12 cellular contexts compared by ENCODE assay signal in genomic region chrX:107730991-107731766, GRCh38. TPM values are rescaled to one million over a fixed set of nuclear protein-coding genes. Genes with fewer than 3 reads are reported as not detected.
A peak's percentile ranks its signal among the peaks of the same experiment; 100 is the strongest.
DNase-seq lines count a peak whose midpoint lies in the region; ATAC-seq, FAIRE-seq and TF ChIP-seq lines count a peak whose summit lies in the region.
"Had no signal": no experiment of that assay in that cellular context is flagged by ENCODE, and none has a peak within 500 bp of the region (broad histone marks: within the 10 kb centered on the region; RNA-seq: fewer than 3 reads in every experiment).

No MANE protein-coding gene starts in this region.

- H3K27ac ChIP-seq in liver (ENCODE audit: low read depth in 1 of 2, low read length in 2 of 2) (peak overlapping the region; percentile 3 to 42), HepG2 (ENCODE audit: extremely low read length, insufficient read depth, low read length) (no peak overlapping the region), esophagus (ENCODE audit: low read depth in 2 of 2, low read length in 1 of 2) (peak overlapping the region; percentile 67 to 69), vagina (peak overlapping the region; percentile 65)

- H4K20me1 ChIP-seq in HepG2 (ENCODE audit: insufficient read depth, low read length) = no peaks in the 10 kb centered on the region

- TF ChIP-seq EP300 in HepG2 (IDR thresholded peaks at IDR 0.05; ENCODE audit: low read depth in 2 of 2, low read length in 2 of 2) (no peak), HepG2 (CRISPR knock-in tag; IDR thresholded peaks at IDR 0.05; ENCODE audit: borderline replicate concordance) (no peak)

- peak overlapping the region; percentile 34 for H3K27ac Mint-ChIP-seq in osteocyte (ENCODE audit: unreplicated experiment)
- H3K27ac Mint-ChIP-seq: activated T-cell treated with anti-CD3 and anti-CD28 coated beads, Interleukin-2, amount 50 U/mL, for 24 hours; memory B cell had no signal

- no peaks in the 10 kb centered on the region for H3K36me3 Mint-ChIP-seq in osteocyte (ENCODE audit: unreplicated experiment)

- no peak overlapping the region for H3K9ac ChIP-seq in liver (ENCODE audit: low read depth in 1 of 2, low read length in 2 of 2)
- H3K9ac ChIP-seq in HepG2 (ENCODE audit: insufficient read depth, low read depth, low read length) = no peak overlapping the region

- BruUV-seq in HepG2 (replicated peaks; lab: Mats Ljungman, UMichigan) = no TSS peak

- H3K9me3 ChIP-seq in liver (ENCODE audit: control insufficient read depth in 4 of 4, low read length in 3 of 4) (no peaks in the 10 kb centered on the region), HepG2 (ENCODE audit: low read length) (no peaks in the 10 kb centered on the region), esophagus (ENCODE audit: control insufficient read depth in 2 of 2, insufficient read depth in 1 of 2, low read depth in 1 of 2, low read length in 1 of 2) (no peaks in the 10 kb centered on the region), vagina (no peaks in the 10 kb centered on the region)

- TF ChIP-seq CTCF in liver (IDR thresholded peaks at IDR 0.05; ENCODE audit: low read depth, low read length, missing input control) (no peak), HepG2 (CRISPR knock-in tag; IDR thresholded peaks at IDR 0.05) (no peak), osteocyte (IDR thresholded peaks at IDR 0.05) (no peak), vagina (IDR thresholded peaks at IDR 0.05) (no peak)

- H3K4me3 ChIP-seq in liver (ENCODE audit: low read depth in 1 of 3, low read length in 3 of 3) (no peak overlapping the region), HepG2 (replicated peaks in 1 of 3; ENCODE audit: insufficient read depth in 1 of 3, low read depth in 2 of 3, low read length in 3 of 3) (no peak overlapping the region), esophagus (ENCODE audit: low read depth in 1 of 2, low read length in 2 of 2) (no peak overlapping the region), vagina (no peak overlapping the region)

- no peaks in the 10 kb centered on the region for H3K27me3 Mint-ChIP-seq in osteocyte (ENCODE audit: unreplicated experiment)
- H3K27me3 Mint-ChIP-seq: central memory CD8-positive, alpha-beta T cell; memory B cell had no signal

- FAIRE-seq in HepG2 (lab: Jason Lieb, UNC) = no peak
- FAIRE-seq: GM18507 had no signal

- TF ChIP-seq RAD21 in liver (IDR thresholded peaks at IDR 0.05) (peak in 1 of 2 donors; percentile 11), HepG2 (CRISPR knock-in tag; IDR thresholded peaks at IDR 0.05) (no peak)

- peaks cover 65% of the 10 kb centered on the region for H3K4me1 Mint-ChIP-seq in osteocyte (ENCODE audit: unreplicated experiment)
- H3K4me1 Mint-ChIP-seq: memory B cell had no signal

- ATAC-seq in HepG2 = no peak
- ATAC-seq in GM21576 (IDR thresholded peaks at IDR 0.05; ENCODE audit: unreplicated experiment) = no peak
- no peak for ATAC-seq in GM18867 (IDR thresholded peaks at IDR 0.05; ENCODE audit: unreplicated experiment)

- POLR2A ChIA-PET in HepG2 (lab: Yijun Ruan, JAX) = no interaction called here

- in situ Hi-C loops in HepG2 (cut with HindIII; ENCODE audit: extremely low pct_ligation_motif_present, low pct_unique_long_range_greater_than_20kb) = no loop called here

- no peak overlapping the region for H3K4me3 Mint-ChIP-seq in osteocyte (ENCODE audit: unreplicated experiment)
- H3K4me3 Mint-ChIP-seq: activated T-cell treated with anti-CD3 and anti-CD28 coated beads, Interleukin-2, amount 50 U/mL, for 24 hours; central memory CD8-positive, alpha-beta T cell; memory B cell had no signal

- TF ChIP-seq POLR2A in HepG2 (IDR thresholded peaks at IDR 0.05; ENCODE audit: insufficient read depth in 1 of 2, low read depth in 2 of 2, low read length in 2 of 2) = no peak
- TF ChIP-seq POLR2A in vagina (IDR thresholded peaks at IDR 0.05) = no peak

- no peak overlapping the region for H3K4me2 ChIP-seq in HepG2 (ENCODE audit: low read depth, low read length)

- no peak overlapping the region for H2AFZ ChIP-seq in HepG2 (ENCODE audit: low read length)

- CTCF ChIA-PET in HepG2 (lab: Yijun Ruan, JAX; ENCODE audit: low intra/inter-chr PET ratio, low total read pairs) = no interaction called here

- no peaks in the 10 kb centered on the region for H3K36me3 ChIP-seq in liver (ENCODE audit: control insufficient read depth in 4 of 4, insufficient read depth in 3 of 4, low read depth in 1 of 4, low read length in 3 of 4)
- H3K36me3 ChIP-seq in HepG2 (replicated peaks in 1 of 2; ENCODE audit: control insufficient read depth in 1 of 2, insufficient read depth in 2 of 2, low read length in 2 of 2) = no peaks in the 10 kb centered on the region
- no peaks in the 10 kb centered on the region for H3K36me3 ChIP-seq in esophagus (ENCODE audit: control insufficient read depth in 2 of 2, insufficient read depth in 2 of 2, low read length in 1 of 2)
- no peaks in the 10 kb centered on the region for H3K36me3 ChIP-seq in vagina

- no peaks in the 10 kb centered on the region for H3K27me3 ChIP-seq in liver (ENCODE audit: control insufficient read depth in 4 of 4, insufficient read depth in 4 of 4, low read length in 3 of 4)
- H3K27me3 ChIP-seq in HepG2 (ENCODE audit: control insufficient read depth in 1 of 2, insufficient read depth in 2 of 2, low read length in 2 of 2) = no peaks in the 10 kb centered on the region; a peak in 1 of 5 replicates
- H3K27me3 ChIP-seq in esophagus (ENCODE audit: control insufficient read depth in 1 of 2, insufficient read depth in 2 of 2, low read length in 2 of 2) = no peaks in the 10 kb centered on the region
- no peaks in the 10 kb centered on the region for H3K27me3 ChIP-seq in vagina

- DNase-seq in HepG2 (ENCODE audit: low spot score) (no peak), osteocyte (ENCODE audit: extremely low spot score, unreplicated experiment) (no peak), vagina (ENCODE audit: extremely low spot score in 2 of 2) (no peak), cerebellum (ENCODE audit: low spot score) (no peak)
- DNase-seq: activated T-cell treated with anti-CD3 and anti-CD28 coated beads, Interleukin-2, amount 50 U/mL, for 24 hours had no signal

- no peaks in the 10 kb centered on the region for H3K9me3 Mint-ChIP-seq in osteocyte (ENCODE audit: unreplicated experiment)
- H3K9me3 Mint-ChIP-seq: activated T-cell treated with anti-CD3 and anti-CD28 coated beads, Interleukin-2, amount 50 U/mL, for 24 hours; central memory CD8-positive, alpha-beta T cell; memory B cell had no signal

- H3K4me1 ChIP-seq in liver (ENCODE audit: control insufficient read depth in 4 of 4, insufficient read depth in 4 of 4, low read length in 3 of 4) (peaks cover 23 to 55% (median 32%) of the 10 kb centered on the region in 4 donors), HepG2 (ENCODE audit: insufficient read depth, low read length) (peaks cover 26% of the 10 kb centered on the region), esophagus (ENCODE audit: control insufficient read depth in 2 of 2, insufficient read depth in 2 of 2, low read length in 1 of 2) (peaks cover 0 to 25% of the 10 kb centered on the region in 2 donors), vagina (peaks cover 48% of the 10 kb centered on the region)

- 53% methylated on average over 9 of the region's 9 CpGs for WGBS in liver
- 39% methylated on average over 4 of the region's 9 CpGs for WGBS in HepG2 (ENCODE audit: low lambda C conversion rate)
- 64 to 69% methylated on average over 9 of the region's 9 CpGs for WGBS in esophagus, 2 donors

- intact Hi-C loops in HepG2 (cut with micrococcal nuclease; ENCODE audit: unreplicated experiment) = no loop called here
- intact Hi-C loops in vagina (cut with DNase I) = no loop called here

- H3K79me2 ChIP-seq in HepG2 (ENCODE audit: insufficient read depth, low read length) = no peaks in the 10 kb centered on the region

RNA-seq across cellular contexts. Expression of gene TSC22D3, which starts 44.4 kb away (rescaled TPM):
- total RNA-seq in liver (10 to 100 TPM; 10.5 to 66.2 TPM), HepG2 (2016; rRNA removed; fragmentation: Illumina TruSeq; extraction: Trizol) (0.42 and 0.82 TPM in 2 replicates), osteocyte (187 and 212 TPM in 2 replicates), vagina (780 TPM), cerebellum (40.4 TPM)
- polyA plus RNA-seq in liver (100 to 1,000 TPM in 1 of 2 donors, 10 to 100 TPM in 1; 30.1 to 128 TPM), HepG2 (2011; rRNA removed) (1.5 and 1.9 TPM in 2 replicates), esophagus (10 to 100 TPM; 62.5 to 64.5 TPM)
- total RNA-seq in HepG2 (2016; cell fraction: cytosol; rRNA removed; fragmentation: Illumina TruSeq; extraction: Trizol; ENCODE audit: low read depth) = 0.20 and 0.26 TPM in 2 replicates
- total RNA-seq in HepG2 (2016; cell fraction: insoluble cytoplasmic fraction; rRNA removed; fragmentation: Illumina TruSeq; extraction: Trizol) = 0.88 and 1.1 TPM in 2 replicates
- total RNA-seq in HepG2 (2016; cell fraction: membrane; rRNA removed; fragmentation: Illumina TruSeq; extraction: Trizol) = 0.87 and 1.00 TPM in 2 replicates
- 0.96 and 1.3 TPM in 2 replicates for total RNA-seq in HepG2 (2016; cell fraction: nucleus; rRNA removed; fragmentation: Illumina TruSeq; extraction: Trizol)
- polyA plus RNA-seq in HepG2 (2011; cell fraction: cytosol; rRNA removed) = 1.5 and 2.0 TPM in 2 replicates
- polyA plus RNA-seq in HepG2 (2011; cell fraction: nucleus; rRNA removed) = 2.1 and 3.0 TPM in 2 replicates
- polyA plus RNA-seq in HepG2 (2012) = 0.66 and 5.9 TPM in 2 replicates
- polyA plus RNA-seq in HepG2 (2016; cell fraction: cytosol; fragmentation: Illumina TruSeq; extraction: Trizol; ENCODE audit: low read depth) = 0.26 and 0.36 TPM in 2 replicates
- polyA plus RNA-seq in HepG2 (2016; cell fraction: insoluble cytoplasmic fraction; fragmentation: Illumina TruSeq; extraction: Trizol; ENCODE audit: low read depth) = 0.88 and 1.0 TPM in 2 replicates
- polyA plus RNA-seq in HepG2 (2016; cell fraction: membrane; fragmentation: Illumina TruSeq; extraction: Trizol; ENCODE audit: low read depth) = 0.31 and 0.46 TPM in 2 replicates
- 0.88 and 0.94 TPM in 2 replicates for polyA plus RNA-seq in HepG2 (2016; cell fraction: nucleus; fragmentation: Illumina TruSeq; extraction: Trizol; ENCODE audit: insufficient read depth, low read depth)
- 0.92 and 43.9 TPM in 2 replicates for polyA minus RNA-seq in HepG2 (2011; rRNA and poly(A)+ RNA removed; ENCODE audit: low replicate concordance)
- polyA minus RNA-seq in HepG2 (2011; cell fraction: cytosol; rRNA and poly(A)+ RNA removed) = 2.8 and 3.3 TPM in 2 replicates
- 3.6 and 5.1 TPM in 2 replicates for polyA minus RNA-seq in HepG2 (2011; cell fraction: nucleus; rRNA and poly(A)+ RNA removed)

RNA-seq across cellular contexts. Expression of gene NCBP2L, which starts 46.4 kb away (rescaled TPM):
- total RNA-seq in liver (under 1 TPM in 1 of 2 donors, not detected in 1; 0.08 TPM), HepG2 (2016; rRNA removed; fragmentation: Illumina TruSeq; extraction: Trizol) (not detected in 2 replicates), osteocyte (not detected in 2 replicates), vagina (not detected), cerebellum (not detected)
- polyA plus RNA-seq in liver (under 1 TPM; 0.02 to 0.24 TPM), HepG2 (2011; rRNA removed) (not detected in 2 replicates), esophagus (under 1 TPM in 1 of 2 donors, not detected in 1; 0.02 TPM)
- total RNA-seq in HepG2 (2016; cell fraction: cytosol; rRNA removed; fragmentation: Illumina TruSeq; extraction: Trizol; ENCODE audit: low read depth) = not detected in 2 replicates
- not detected in 2 replicates for total RNA-seq in HepG2 (2016; cell fraction: insoluble cytoplasmic fraction; rRNA removed; fragmentation: Illumina TruSeq; extraction: Trizol)
- not detected in 2 replicates for total RNA-seq in HepG2 (2016; cell fraction: membrane; rRNA removed; fragmentation: Illumina TruSeq; extraction: Trizol)
- total RNA-seq in HepG2 (2016; cell fraction: nucleus; rRNA removed; fragmentation: Illumina TruSeq; extraction: Trizol) = not detected in 2 replicates
- not detected in 2 replicates for polyA plus RNA-seq in HepG2 (2011; cell fraction: cytosol; rRNA removed)
- not detected in 2 replicates for polyA plus RNA-seq in HepG2 (2011; cell fraction: nucleus; rRNA removed)
- not detected in 2 replicates for polyA plus RNA-seq in HepG2 (2012)
- not detected in 2 replicates for polyA plus RNA-seq in HepG2 (2016; cell fraction: cytosol; fragmentation: Illumina TruSeq; extraction: Trizol; ENCODE audit: low read depth)
- polyA plus RNA-seq in HepG2 (2016; cell fraction: insoluble cytoplasmic fraction; fragmentation: Illumina TruSeq; extraction: Trizol; ENCODE audit: low read depth) = not detected in 2 replicates
- not detected in 2 replicates for polyA plus RNA-seq in HepG2 (2016; cell fraction: membrane; fragmentation: Illumina TruSeq; extraction: Trizol; ENCODE audit: low read depth)
- not detected in 2 replicates for polyA plus RNA-seq in HepG2 (2016; cell fraction: nucleus; fragmentation: Illumina TruSeq; extraction: Trizol; ENCODE audit: insufficient read depth, low read depth)
- not detected in 2 replicates for polyA minus RNA-seq in HepG2 (2011; rRNA and poly(A)+ RNA removed; ENCODE audit: low replicate concordance)
- not detected in 2 replicates for polyA minus RNA-seq in HepG2 (2011; cell fraction: cytosol; rRNA and poly(A)+ RNA removed)
- polyA minus RNA-seq in HepG2 (2011; cell fraction: nucleus; rRNA and poly(A)+ RNA removed) = not detected in 2 replicates

Comparison
In these comparisons a context has a peak if more than half of its experiments do, and no peak if none do; other contexts are left out.
1. RNA of gene TSC22D3, which starts 44.4 kb away (total RNA-seq): 780 TPM in vagina (single experiment), 187 to 212 TPM in osteocyte, 10.5 to 66.2 TPM in liver and 40.4 TPM in cerebellum (single experiment); 0.20 to 1.3 TPM in HepG2; every median in the first group is over 4 times any median in the second.